8 cellular contexts compared by ENCODE assay signal in the genomic region with DNA sequence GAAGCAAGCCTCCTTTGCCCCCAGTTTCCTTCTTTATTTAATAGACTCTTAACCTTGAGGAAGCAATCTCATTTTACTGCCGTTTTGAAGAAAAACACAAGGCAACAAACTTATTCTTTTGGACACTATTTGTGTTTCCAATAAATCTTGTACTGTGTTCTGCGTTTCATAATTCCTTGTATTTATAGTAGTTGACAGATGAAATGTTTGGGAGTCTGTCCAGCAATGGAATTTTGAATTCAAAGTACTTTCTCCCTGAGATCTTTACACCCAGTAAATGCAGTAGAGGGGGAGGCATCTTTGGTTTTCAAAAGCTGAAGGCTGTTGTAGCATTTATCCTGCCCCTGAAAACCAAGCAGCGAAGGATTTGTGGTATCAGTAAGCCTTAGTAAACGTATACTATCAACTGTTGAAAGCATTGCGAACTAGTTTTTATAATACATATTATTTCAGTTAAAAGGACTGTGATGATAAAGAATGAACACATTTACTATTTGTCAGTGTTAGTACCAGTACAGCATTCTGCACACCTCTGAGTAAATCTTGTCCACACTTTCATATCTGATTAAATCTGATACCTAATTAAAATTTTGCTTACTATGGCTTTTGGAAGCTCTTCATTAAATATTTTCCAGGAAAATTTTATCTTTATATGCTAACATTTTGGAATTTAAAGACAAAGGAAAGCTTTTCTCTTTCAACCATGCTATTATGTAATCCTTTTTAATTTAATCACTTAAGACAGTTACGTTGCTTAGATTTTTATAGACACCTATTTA.
DNase-seq lines count a peak whose midpoint lies in the region; ATAC-seq and TF ChIP-seq lines count a peak whose summit lies in the region.

No MANE protein-coding gene starts in this region.

- no peaks in the 10 kb centered on the region for H3K27me3 Mint-ChIP-seq in glutamatergic neuron (ENCODE audit: unreplicated experiment)

- H3K27ac Mint-ChIP-seq in glutamatergic neuron (ENCODE audit: unreplicated experiment): no peak overlapping the region

- intact Hi-C loops in Right ventricle myocardium inferior (cut with DNase I): no loop called here
- intact Hi-C loops in cardiac septum (cut with DNase I): no loop called here
- intact Hi-C loops in body of pancreas (cut with DNase I): no loop called here
- intact Hi-C loops in right lobe of liver (cut with DNase I): no loop called here
- intact Hi-C loops in vagina (cut with DNase I): no loop called here

- DNase-seq in Right ventricle myocardium inferior (ENCODE audit: missing footprints) (no peak), cardiac septum (ENCODE audit: low spot score) (no peak), body of pancreas (no peak), right lobe of liver (no peak), vagina (ENCODE audit: extremely low spot score in 2 of 2) (no peak), glutamatergic neuron (no peak), NCI-H1417 treated with DMSO at 0.1 percent for 48 hours (lab: John Stamatoyannopoulos, UW) (no peak)
- no peak for DNase-seq in effector CD8-positive, alpha-beta T cell (lab: John Stamatoyannopoulos, UW)

- peak overlapping the region in 3 of 4 donors; percentile 33 to 82 (median 70) for H3K27ac ChIP-seq in body of pancreas
- peak overlapping the region; percentile 34 to 62 (median 39) for H3K27ac ChIP-seq in right lobe of liver
- peak overlapping the region; percentile 87 for H3K27ac ChIP-seq in vagina

- peak; percentile 21 for ATAC-seq in Right ventricle myocardium inferior
- ATAC-seq in body of pancreas: peak; percentile 10
- no peak for ATAC-seq in right lobe of liver

- no peak for TF ChIP-seq CTCF in body of pancreas (IDR thresholded peaks at IDR 0.05)
- TF ChIP-seq CTCF in right lobe of liver (IDR thresholded peaks at IDR 0.05): no peak
- TF ChIP-seq CTCF in vagina (IDR thresholded peaks at IDR 0.05): no peak
- TF ChIP-seq CTCF in glutamatergic neuron (IDR thresholded peaks at IDR 0.05; ENCODE audit: partially characterized antibody, unreplicated experiment): no peak

- H3K36me3 ChIP-seq in body of pancreas (replicated peaks in 1 of 2; ENCODE audit: insufficient read depth in 1 of 2, low read depth in 2 of 2) (peaks cover 0 to 2% of the 10 kb centered on the region in 2 donors), right lobe of liver (peaks cover 0 to 11% (median 0%) of the 10 kb centered on the region in 4 donors), vagina (no peaks in the 10 kb centered on the region)

- peaks cover 2% of the 10 kb centered on the region for H3K9me3 Mint-ChIP-seq in glutamatergic neuron (ENCODE audit: unreplicated experiment)

- no peak overlapping the region for H3K4me3 Mint-ChIP-seq in glutamatergic neuron (ENCODE audit: unreplicated experiment)

- H3K4me3 ChIP-seq in body of pancreas (no peak overlapping the region), right lobe of liver (peak overlapping the region; percentile 28 to 44 (median 32)), vagina (peak overlapping the region; percentile 55 to 62)

- H3K4me1 ChIP-seq in body of pancreas (no peaks in the 10 kb centered on the region), right lobe of liver (no peaks in the 10 kb centered on the region), vagina (peaks cover 28% of the 10 kb centered on the region)

- H3K36me3 Mint-ChIP-seq in glutamatergic neuron (ENCODE audit: unreplicated experiment): peaks cover 4% of the 10 kb centered on the region

- H3K27me3 ChIP-seq in body of pancreas (no peaks in the 10 kb centered on the region), right lobe of liver (no peaks in the 10 kb centered on the region), vagina (no peaks in the 10 kb centered on the region)

- 57 to 67% methylated on average over 6 of the region's 6 CpGs for WGBS in body of pancreas, 2 donors
- 61% methylated on average over 6 of the region's 6 CpGs for WGBS in right lobe of liver (ENCODE audit: insufficient coverage, low coverage, low lambda C conversion rate, missing lambda C conversion rate)

- TF ChIP-seq POLR2A in body of pancreas (IDR thresholded peaks at IDR 0.05): no peak
- no peak for TF ChIP-seq POLR2A in right lobe of liver (IDR thresholded peaks at IDR 0.05)
- no peak for TF ChIP-seq POLR2A in vagina (IDR thresholded peaks at IDR 0.05)

- H3K4me1 Mint-ChIP-seq in glutamatergic neuron (ENCODE audit: low read depth, unreplicated experiment): peaks cover under 1% of the 10 kb centered on the region

- H3K9me3 ChIP-seq in body of pancreas (no peaks in the 10 kb centered on the region), right lobe of liver (no peaks in the 10 kb centered on the region), vagina (no peaks in the 10 kb centered on the region)

Comparison
In these comparisons a context has a peak if more than half of its experiments do, and no peak if none do; other contexts are left out.
1. ATAC-seq: peak in Right ventricle myocardium inferior (single experiment) and body of pancreas (single experiment); none in right lobe of liver (0 of 4).
2. H3K4me3 ChIP-seq: peak in right lobe of liver (3 of 3) and vagina (2 of 2); none in body of pancreas (0 of 2).
3. Peak in every context shown above with its lines, with median percentiles within 50 percentile points of each other: H3K27ac ChIP-seq.